ENCODE assay signal across 9 cellular contexts in the genomic region with DNA sequence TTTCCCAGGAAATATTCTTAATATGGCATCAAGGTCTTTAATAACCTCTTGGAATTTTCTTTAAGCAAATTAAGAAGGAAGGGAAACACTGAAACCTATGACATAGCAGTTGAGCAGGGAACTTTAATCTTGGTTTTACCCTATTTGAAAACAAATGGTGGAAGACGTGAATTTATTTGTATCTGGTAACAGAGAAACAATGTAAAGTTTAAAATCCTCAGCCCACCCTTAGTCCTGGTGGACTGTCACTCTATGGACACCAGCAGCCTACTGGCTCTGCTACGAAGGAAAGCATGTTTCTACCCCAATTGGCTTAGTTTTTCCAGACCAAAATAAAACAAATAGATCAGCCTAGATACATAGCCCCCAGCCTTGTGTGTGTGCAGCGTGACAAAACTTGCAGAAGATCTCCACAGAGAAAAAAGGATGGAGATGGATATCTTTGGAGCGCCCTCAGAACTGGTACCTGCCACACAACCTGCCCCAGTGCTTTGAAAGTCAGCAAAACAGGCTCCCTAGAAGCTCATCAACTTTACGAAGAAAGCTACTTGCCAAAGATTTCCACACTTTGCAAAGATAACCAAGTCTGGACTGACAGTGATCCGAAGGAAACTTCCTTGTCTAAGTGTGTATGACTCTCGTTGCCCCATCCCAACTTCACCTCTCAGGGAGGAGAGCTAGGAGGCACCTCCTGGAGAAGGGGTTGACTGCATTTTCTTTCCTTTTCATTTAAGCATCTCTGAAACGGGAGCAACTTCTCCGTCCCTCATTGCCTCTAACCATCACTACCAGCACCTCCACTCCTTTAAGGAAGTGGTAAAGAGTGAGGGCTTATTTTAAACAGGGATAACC. TPM values are rescaled to one million over a fixed set of nuclear protein-coding genes. Genes with fewer than 3 reads are reported as not detected.
DNase-seq lines count a peak whose midpoint lies in the region; ATAC-seq, FAIRE-seq and TF ChIP-seq lines count a peak whose summit lies in the region.
"Had no signal": no experiment of that assay in that cellular context is flagged by ENCODE, and none has a peak within 500 bp of the region (broad histone marks: within the 10 kb centered on the region; RNA-seq: fewer than 3 reads in every experiment).

No MANE protein-coding gene starts in this region.

- H3K27me3 Mint-ChIP-seq in activated CD8-positive, alpha-beta T cell treated with anti-CD3 and anti-CD28 coated beads for 36 hours, result peaks cover 16% of the 10 kb centered on the region
- H3K27me3 Mint-ChIP-seq in activated CD8-positive, alpha-beta T cell treated with anti-CD3 and anti-CD28 coated beads, Interleukin-2, amount 10 ng/mL, durations not matched to agents 7 days and 5 days (ENCODE audit: low read depth), result peaks cover 31% of the 10 kb centered on the region
- no peaks in the 10 kb centered on the region for H3K27me3 Mint-ChIP-seq in memory B cell

- peaks cover 9% of the 10 kb centered on the region for H3K36me3 Mint-ChIP-seq in activated CD8-positive, alpha-beta T cell treated with anti-CD3 and anti-CD28 coated beads for 36 hours (ENCODE audit: low read depth)
- peaks cover 2% of the 10 kb centered on the region for H3K36me3 Mint-ChIP-seq in activated CD8-positive, alpha-beta T cell treated with anti-CD3 and anti-CD28 coated beads, Interleukin-2, amount 10 ng/mL, durations not matched to agents 7 days and 5 days (ENCODE audit: low read depth)
- H3K36me3 Mint-ChIP-seq in memory B cell, result peaks cover 9% of the 10 kb centered on the region

- H3K4me1 Mint-ChIP-seq in activated CD8-positive, alpha-beta T cell treated with anti-CD3 and anti-CD28 coated beads for 36 hours (ENCODE audit: low read depth), result peaks cover 45% of the 10 kb centered on the region
- H3K4me1 Mint-ChIP-seq in activated CD8-positive, alpha-beta T cell treated with anti-CD3 and anti-CD28 coated beads, Interleukin-2, amount 10 ng/mL, durations not matched to agents 7 days and 5 days (ENCODE audit: low read depth), result peaks cover 12% of the 10 kb centered on the region
- peaks cover 72% of the 10 kb centered on the region for H3K4me1 Mint-ChIP-seq in memory B cell

- no peak for TF ChIP-seq EP300 in K562 (IDR thresholded peaks at IDR 0.05; ENCODE audit: low read length)

- CTCF ChIA-PET in activated CD8-positive, alpha-beta T cell treated with anti-CD3 and anti-CD28 coated beads for 36 hours (lab: Charles Lee), result no interaction called here
- CTCF ChIA-PET in activated CD8-positive, alpha-beta T cell treated with anti-CD3 and anti-CD28 coated beads, Interleukin-2, amount 10 ng/mL, durations not matched to agents 7 days and 5 days (lab: Charles Lee), result no interaction called here
- CTCF ChIA-PET in K562 (lab: Yijun Ruan, JAX; ENCODE audit: low intra/inter-chr PET ratio), result no interaction called here

- H3K4me3 Mint-ChIP-seq in activated CD8-positive, alpha-beta T cell treated with anti-CD3 and anti-CD28 coated beads for 36 hours, result peak overlapping the region; percentile 28
- no peak overlapping the region for H3K4me3 Mint-ChIP-seq in activated CD8-positive, alpha-beta T cell treated with anti-CD3 and anti-CD28 coated beads, Interleukin-2, amount 10 ng/mL, durations not matched to agents 7 days and 5 days
- H3K4me3 Mint-ChIP-seq in memory B cell, result peak overlapping the region; percentile 62

- FAIRE-seq in K562 (lab: Jason Lieb, UNC) (no peak), HTR-8/SVneo (lab: Jason Lieb, UNC) (no peak)

- WGBS in K562 (ENCODE audit: insufficient coverage, low coverage, missing lambda C conversion rate), result 30% methylated on average over 9 of the region's 9 CpGs
- 59 to 66% methylated on average over 9 of the region's 9 CpGs for WGBS in thyroid gland, 2 donors

- no peaks in the 10 kb centered on the region for H3K9me3 Mint-ChIP-seq in activated CD8-positive, alpha-beta T cell treated with anti-CD3 and anti-CD28 coated beads for 36 hours
- no peaks in the 10 kb centered on the region for H3K9me3 Mint-ChIP-seq in activated CD8-positive, alpha-beta T cell treated with anti-CD3 and anti-CD28 coated beads, Interleukin-2, amount 10 ng/mL, durations not matched to agents 7 days and 5 days (ENCODE audit: insufficient read depth)
- H3K9me3 Mint-ChIP-seq in memory B cell, result no peaks in the 10 kb centered on the region

- H3K27ac ChIP-seq in K562 (ENCODE audit: extremely low read depth, low read depth, low read length) (peak overlapping the region; percentile 35), thyroid gland (peak overlapping the region; percentile 80 to 94 (median 89))

- BruUV-seq in K562 (replicated peaks; lab: Mats Ljungman, UMichigan), result no TSS peak

- no peaks in the 10 kb centered on the region for H3K9me3 ChIP-seq in K562 (replicated peaks; ENCODE audit: control insufficient read depth, insufficient read depth, low read depth, low read length)
- no peaks in the 10 kb centered on the region for H3K9me3 ChIP-seq in thyroid gland

- no peak for DNase-seq in activated CD8-positive, alpha-beta T cell treated with anti-CD3 and anti-CD28 coated beads for 36 hours
- no peak for DNase-seq in activated CD8-positive, alpha-beta T cell treated with anti-CD3 and anti-CD28 coated beads, Interleukin-2, amount 10 ng/mL, durations not matched to agents 7 days and 5 days
- DNase-seq in K562 (ENCODE audit: extremely low read depth in 1 of 4, low spot score in 3 of 4) (peak in 1 of 4 experiments; percentile 34), memory B cell (ENCODE audit: low spot score in 2 of 2) (no peak), thyroid gland (no peak), ecto neural progenitor cell (ENCODE audit: low spot score) (no peak), HTR-8/SVneo (ENCODE audit: insufficient read length, low spot score) (no peak)
- DNase-seq in effector CD4-positive, alpha-beta T cell, result no peak
- DNase-seq: stimulated activated CD4-positive, alpha-beta T cell treated with anti-CD3 and anti-CD28 coated beads, Interleukin-1b, Interleukin-23, amount 100 ng/mL, for 48 hours had no signal

- no peaks in the 10 kb centered on the region for H3K9me1 ChIP-seq in K562 (ENCODE audit: control insufficient read depth, insufficient read depth, low read length)

- in situ Hi-C loops in K562 (cut with MboI), result no loop called here

- H3K27me3 ChIP-seq in K562 (ENCODE audit: control insufficient read depth in 2 of 2, insufficient read depth in 2 of 2, low read length in 2 of 2) (no peaks in the 10 kb centered on the region), thyroid gland (peaks cover 7% of the 10 kb centered on the region)

- no peak for TF ChIP-seq RAD21 in K562 (CRISPR knock-in tag; conservative IDR thresholded peaks at IDR 0.05 in 1 of 2, IDR thresholded peaks at IDR 0.05 in 1 of 2)

- POLR2A ChIA-PET in activated CD8-positive, alpha-beta T cell treated with anti-CD3 and anti-CD28 coated beads for 36 hours (lab: Charles Lee), result no interaction called here
- POLR2A ChIA-PET in activated CD8-positive, alpha-beta T cell treated with anti-CD3 and anti-CD28 coated beads, Interleukin-2, amount 10 ng/mL, durations not matched to agents 7 days and 5 days (lab: Charles Lee), result no interaction called here
- POLR2A ChIA-PET in K562 (lab: Yijun Ruan, JAX), result interaction anchor here (1.0 to 1.3 kb wide), 2 partner anchors 9 to 68 kb away, joined by 4 to 8 read pairs; no protein-coding TSS in a partner anchor

- H3K4me2 ChIP-seq in K562 (ENCODE audit: insufficient read depth, low read length), result peak overlapping the region; percentile 80

- peak overlapping the region in 1 of 2 experiments; percentile 29; a peak in 1 of 4 replicates for H3K9ac ChIP-seq in K562 (ENCODE audit: insufficient read depth in 1 of 2, low read depth in 2 of 2, low read length in 2 of 2)

- intact Hi-C loops in activated CD8-positive, alpha-beta T cell treated with anti-CD3 and anti-CD28 coated beads for 36 hours (cut with micrococcal nuclease), result loop anchor here (5.0 to 10.0 kb wide), 3 partner anchors 55 to 328 kb away; no protein-coding TSS in a partner anchor
- intact Hi-C loops in K562 (cut with micrococcal nuclease), result no loop called here
- intact Hi-C loops in thyroid gland (cut with DNase I), result loop anchor here (10.0 kb wide), 1 partner anchor 178 kb away; a partner anchor contains a TSS

- H3K4me1 ChIP-seq in K562 (replicated peaks in 1 of 2; ENCODE audit: control insufficient read depth in 2 of 2, insufficient read depth in 2 of 2, low read length in 2 of 2) (peaks cover 33 to 65% of the 10 kb centered on the region in 2 experiments), thyroid gland (peaks cover 0 to 11% of the 10 kb centered on the region in 2 donors)

- no peak overlapping the region for H2AFZ ChIP-seq in K562 (ENCODE audit: low read depth, low read length)

- no peak; the same call in 1 of the 2 replicates for TF ChIP-seq POLR2A in K562 (conservative IDR thresholded peaks at IDR 0.05)
- no peak for TF ChIP-seq POLR2A in thyroid gland (IDR thresholded peaks at IDR 0.05)

- H3K27ac Mint-ChIP-seq in activated CD8-positive, alpha-beta T cell treated with anti-CD3 and anti-CD28 coated beads for 36 hours, result no peak overlapping the region
- H3K27ac Mint-ChIP-seq in activated CD8-positive, alpha-beta T cell treated with anti-CD3 and anti-CD28 coated beads, Interleukin-2, amount 10 ng/mL, durations not matched to agents 7 days and 5 days, result no peak overlapping the region
- H3K27ac Mint-ChIP-seq in memory B cell, result peak overlapping the region; percentile 97

- H3K79me2 ChIP-seq in K562 (ENCODE audit: control insufficient read depth, insufficient read depth, low read length), result peaks cover 100% of the 10 kb centered on the region

- H4K20me1 ChIP-seq in K562 (replicated peaks; ENCODE audit: control insufficient read depth, insufficient read depth, low read length), result peaks cover 33% of the 10 kb centered on the region

- H3K4me3 ChIP-seq in K562 (peak overlapping the region; percentile 1; the same call in 1 of the 2 replicates), thyroid gland (replicated peaks in 1 of 3) (peak overlapping the region in 1 of 3 donors; percentile 8)

- TF ChIP-seq CTCF in activated CD8-positive, alpha-beta T cell treated with anti-CD3 and anti-CD28 coated beads for 36 hours (IDR thresholded peaks at IDR 0.05), result no peak
- TF ChIP-seq CTCF in K562 (IDR thresholded peaks at IDR 0.05 in 2 of 3, conservative IDR thresholded peaks at IDR 0.05 in 1 of 3; ENCODE audit: insufficient read depth in 2 of 3, low read depth in 1 of 3, low read length in 3 of 3) (no peak), thyroid gland (IDR thresholded peaks at IDR 0.05) (no peak)

- peaks cover 80% of the 10 kb centered on the region for H3K36me3 ChIP-seq in K562 (ENCODE audit: control insufficient read depth, insufficient read depth, low read length)
- H3K36me3 ChIP-seq in thyroid gland, result no peaks in the 10 kb centered on the region

- ATAC-seq in activated CD8-positive, alpha-beta T cell treated with anti-CD3 and anti-CD28 coated beads for 36 hours, result no peak
- ATAC-seq in activated CD8-positive, alpha-beta T cell treated with anti-CD3 and anti-CD28 coated beads, Interleukin-2, amount 10 ng/mL, durations not matched to agents 7 days and 5 days, result no peak
- ATAC-seq in K562, result no peak
- no peak for ATAC-seq in memory B cell (ENCODE audit: low read depth)

RNA-seq across cellular contexts. Expression of a gene that starts 7.3 kb away (rescaled TPM):
- total RNA-seq in activated CD8-positive, alpha-beta T cell treated with anti-CD3 and anti-CD28 coated beads for 36 hours, result 10 to 100 TPM; 13.5 to 14.9 TPM
- 1 to 10 TPM; 4.0 to 5.7 TPM for total RNA-seq in activated CD8-positive, alpha-beta T cell treated with anti-CD3 and anti-CD28 coated beads, Interleukin-2, amount 10 ng/mL, durations not matched to agents 7 days and 5 days
- 342 and 614 TPM in 2 replicates for total RNA-seq in K562 (2011; cell fraction: chromatin; rRNA removed; ENCODE audit: low replicate concordance)
- 113 and 153 TPM in 2 replicates for total RNA-seq in K562 (2011; cell fraction: nucleolus; rRNA removed)
- 327 and 692 TPM in 2 replicates for total RNA-seq in K562 (2011; cell fraction: nucleoplasm; rRNA removed)
- total RNA-seq in K562 (2014; rRNA removed), result 65.0 and 72.3 TPM in 2 replicates
- 87.9 and 96.2 TPM in 2 replicates for total RNA-seq in K562 (2014; rRNA removed; fragmentation: Illumina TruSeq; extraction: Trizol)
- 82.2 and 85.8 TPM in 2 replicates for total RNA-seq in K562 (2015; rRNA removed; fragmentation: Illumina TruSeq; extraction: Trizol)
- 101 and 113 TPM in 2 replicates for total RNA-seq in K562 (2021)
- polyA plus RNA-seq in K562 (2011; rRNA removed), result 66.9 and 73.3 TPM in 2 replicates
- 37.5 and 39.9 TPM in 2 replicates for polyA plus RNA-seq in K562 (2011; cell fraction: cytosol; rRNA removed)
- 143 and 148 TPM in 2 replicates for polyA plus RNA-seq in K562 (2011; cell fraction: nucleus; rRNA removed)
- 33.6 and 40.1 TPM in 2 replicates for polyA plus RNA-seq in K562 (2012)
- 52.2 and 57.2 TPM in 2 replicates for polyA plus RNA-seq in K562 (2014; fragmentation: Illumina TruSeq; extraction: Trizol)
- polyA plus RNA-seq in K562 (2014; fragmentation: Nextera tagmentation; extraction: Ambion mirVana), result 10 to 100 TPM; 15.1 to 30.1 TPM
- 46.5 and 50.2 TPM in 2 replicates for polyA plus RNA-seq in K562 (2014; rRNA removed)
- polyA minus RNA-seq in K562 (2011; rRNA and poly(A)+ RNA removed), result 369 and 399 TPM in 2 replicates
- polyA minus RNA-seq in K562 (2011; cell fraction: cytosol; rRNA and poly(A)+ RNA removed), result 41.4 and 51.2 TPM in 2 replicates
- polyA minus RNA-seq in K562 (2011; cell fraction: nucleus; rRNA and poly(A)+ RNA removed), result 431 and 576 TPM in 2 replicates
- 10 to 100 TPM; 21.7 to 52.1 (median 37.9) TPM for total RNA-seq in thyroid gland
